8 cellular contexts compared by ENCODE assay signal in genomic region chr15:31974855-31975421, GRCh38. TPM values are rescaled to one million over a fixed set of nuclear protein-coding genes. Genes with fewer than 3 reads are reported as not detected.
DNase-seq lines count a peak whose midpoint lies in the region; ATAC-seq, FAIRE-seq and TF ChIP-seq lines count a peak whose summit lies in the region.

No MANE protein-coding gene starts in this region.

- peak in 1 of 2 donors; percentile 41 for ATAC-seq in activated T-cell treated with anti-CD3 and anti-CD28 coated beads, Interleukin-2, amount 50 U/mL, for 4 hours
- ATAC-seq in GM19324 (IDR thresholded peaks at IDR 0.05; ENCODE audit: low FRiP score, unreplicated experiment) (no peak), GM19452 (IDR thresholded peaks at IDR 0.05; ENCODE audit: unreplicated experiment) (no peak)

- peak; percentile 71 for TF ChIP-seq CTCF in GM06990 (IDR thresholded peaks at IDR 0.05; ENCODE audit: insufficient read depth, low read length, poor library complexity, severe bottlenecking)

- no peak overlapping the region for H3K27ac ChIP-seq in small intestine (ENCODE audit: low read depth in 1 of 2, low read length in 1 of 2)

- 2 to 3% (median 2%) methylated on average over 18 of the region's 18 CpGs for WGBS in small intestine, 3 donors

- H3K27me3 ChIP-seq in GM06990 (replicated peaks; ENCODE audit: control insufficient read depth, insufficient read depth, low read length) (peaks cover 3% of the 10 kb centered on the region), small intestine (ENCODE audit: control insufficient read depth in 2 of 2, insufficient read depth in 2 of 2, low read length in 2 of 2) (peaks cover 0 to 5% of the 10 kb centered on the region in 2 donors)

- H3K4me1 ChIP-seq in small intestine (ENCODE audit: control insufficient read depth in 2 of 2, insufficient read depth in 1 of 2, low read depth in 1 of 2, low read length in 1 of 2), result no peaks in the 10 kb centered on the region

- no peaks in the 10 kb centered on the region for H3K9me3 Mint-ChIP-seq in activated T-cell treated with anti-CD3 and anti-CD28 coated beads, Interleukin-2, amount 50 U/mL, for 4 hours

- peak overlapping the region; percentile 33 for H3K4me3 Mint-ChIP-seq in activated T-cell treated with anti-CD3 and anti-CD28 coated beads, Interleukin-2, amount 50 U/mL, for 4 hours

- H3K27me3 Mint-ChIP-seq in activated T-cell treated with anti-CD3 and anti-CD28 coated beads, Interleukin-2, amount 50 U/mL, for 4 hours (ENCODE audit: low read depth), result peaks cover 29% of the 10 kb centered on the region

- H3K36me3 ChIP-seq in GM06990 (ENCODE audit: control insufficient read depth, insufficient read depth, low read length), result no peaks in the 10 kb centered on the region
- no peaks in the 10 kb centered on the region for H3K36me3 ChIP-seq in small intestine (ENCODE audit: control insufficient read depth in 2 of 2, insufficient read depth in 2 of 2, low read length in 2 of 2)

- H3K36me3 Mint-ChIP-seq in activated T-cell treated with anti-CD3 and anti-CD28 coated beads, Interleukin-2, amount 50 U/mL, for 4 hours (ENCODE audit: insufficient read depth), result no peaks in the 10 kb centered on the region

- no peak for FAIRE-seq in small intestine (lab: Jason Lieb, UNC)

- no peaks in the 10 kb centered on the region for H3K9me3 ChIP-seq in small intestine (ENCODE audit: control insufficient read depth, low read depth)

- H3K4me3 ChIP-seq in GM06990 (replicated peaks; ENCODE audit: low read depth, low read length) (no peak overlapping the region), small intestine (ENCODE audit: low read depth in 1 of 2, low read length in 2 of 2) (no peak overlapping the region)

- DNase-seq in AG08396 (ENCODE audit: low spot score), result peak; percentile 25
- DNase-seq in GM06990 (ENCODE audit: extremely low read depth, insufficient read length), result no peak
- peak; percentile 75 for DNase-seq in NCI-H2227 (lab: John Stamatoyannopoulos, UW; ENCODE audit: unreplicated experiment)
- DNase-seq in activated T-cell treated with anti-CD3 and anti-CD28 coated beads, Interleukin-2, amount 50 U/mL, for 4 hours, result no peak
- peak in 38 of 42 donors; percentile 22 to 85 (median 62) for DNase-seq in head of caudate nucleus
- DNase-seq in small intestine, result peak; percentile 56

- H3K4me1 Mint-ChIP-seq in activated T-cell treated with anti-CD3 and anti-CD28 coated beads, Interleukin-2, amount 50 U/mL, for 4 hours (ENCODE audit: low read depth), result peaks cover 13% of the 10 kb centered on the region

- intact Hi-C loops in head of caudate nucleus (cut with DNase I), result no loop called here

RNA-seq across cellular contexts. Expression of gene CHRNA7, which starts 55.4 kb away (rescaled TPM):
- under 1 TPM in 1 of 3 donors, not detected in 2; 0.21 TPM for total RNA-seq in activated T-cell treated with anti-CD3 and anti-CD28 coated beads, Interleukin-2, amount 50 U/mL, for 4 hours
- polyA plus RNA-seq in small intestine, result 10 to 100 TPM in 1 of 3 donors, 1 to 10 TPM in 2; 4.3 to 10.1 (median 6.0) TPM

Comparison
In these comparisons a context has a peak if more than half of its experiments do, and no peak if none do; other contexts are left out.
1. DNase-seq: peak in AG08396 (single experiment), NCI-H2227 (single experiment), head of caudate nucleus (38 of 42) and small intestine (single experiment); none in GM06990 (single experiment) and activated T-cell treated with anti-CD3 and anti-CD28 coated beads, Interleukin-2, amount 50 U/mL, for 4 hours (single experiment).